In the genomic region with DNA sequence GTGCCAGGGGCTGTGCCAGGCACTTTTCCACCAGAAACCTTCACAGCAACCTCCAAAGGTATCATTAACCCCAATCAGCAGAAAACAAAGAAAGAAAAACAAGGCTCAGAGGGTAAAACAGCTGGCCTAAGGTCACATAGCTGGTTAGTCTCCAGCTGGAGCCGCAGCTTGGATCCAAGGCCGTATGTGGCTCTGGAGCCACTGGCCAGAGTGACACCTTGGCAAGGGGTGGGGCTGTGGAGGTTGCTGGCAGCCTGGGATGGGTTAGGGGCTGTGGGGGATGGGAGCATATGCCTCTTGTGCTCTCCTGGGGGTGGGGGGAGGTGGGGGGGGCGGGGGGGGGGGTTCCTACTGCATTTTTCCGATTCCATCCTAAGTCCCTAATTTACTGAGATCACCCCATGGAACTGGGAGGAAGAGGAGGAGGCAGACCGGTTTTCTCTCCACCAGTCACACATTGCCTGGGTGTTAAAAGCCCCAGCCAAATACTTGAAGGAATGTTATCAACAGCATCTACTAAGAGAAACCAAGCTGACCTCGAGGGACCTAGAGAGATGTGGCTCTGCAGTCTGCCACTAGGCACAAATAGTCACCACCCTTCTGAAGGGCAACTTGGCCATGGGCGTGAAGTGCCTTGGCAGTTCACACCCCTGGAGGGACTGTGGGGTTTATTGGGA, we compare ENCODE assay signal across 26 cellular contexts. TPM values are rescaled to one million over a fixed set of nuclear protein-coding genes. Genes with fewer than 3 reads are reported as not detected.
DNase-seq lines count a peak whose midpoint lies in the region; ATAC-seq, FAIRE-seq and TF ChIP-seq lines count a peak whose summit lies in the region.
"Had no signal": no experiment of that assay in that cellular context is flagged by ENCODE, and none has a peak within 500 bp of the region (broad histone marks: within the 10 kb centered on the region; RNA-seq: fewer than 3 reads in every experiment).

No MANE protein-coding gene starts in this region.

- in situ Hi-C loops in K562 (cut with MboI): loop anchor here (25.0 kb wide), 1 partner anchor 272 kb away; no protein-coding TSS in a partner anchor
- in situ Hi-C loops in HepG2 (cut with HindIII; ENCODE audit: extremely low pct_ligation_motif_present, low pct_unique_long_range_greater_than_20kb): no loop called here

- H3K4me1 ChIP-seq in K562 (replicated peaks in 1 of 2; ENCODE audit: control insufficient read depth in 2 of 2, insufficient read depth in 2 of 2, low read length in 2 of 2): peaks cover 0 to 5% of the 10 kb centered on the region in 2 experiments; a peak in 1 of 5 replicates
- H3K4me1 ChIP-seq in HepG2 (ENCODE audit: insufficient read depth, low read length): peaks cover 58% of the 10 kb centered on the region
- H3K4me1 ChIP-seq in testis: no peaks in the 10 kb centered on the region
- H3K4me1 ChIP-seq in psoas muscle: no peaks in the 10 kb centered on the region
- H3K4me1 ChIP-seq: BLaER1, SJSA1 had no signal

- H2AFZ ChIP-seq in K562 (ENCODE audit: low read depth, low read length): no peak overlapping the region
- no peak overlapping the region for H2AFZ ChIP-seq in HepG2 (ENCODE audit: low read length)
- H2AFZ ChIP-seq: GM23338 had no signal

- 43% methylated on average over 4 of the region's 7 CpGs for WGBS in K562 (ENCODE audit: insufficient coverage, low coverage, missing lambda C conversion rate)
- 59% methylated on average over 7 of the region's 7 CpGs for WGBS in HepG2 (ENCODE audit: low lambda C conversion rate)
- 81 to 85% methylated on average over 3 to 7 of the region's 7 CpGs for WGBS in testis, 2 donors
- 53 to 61% (median 55%) methylated on average over 6 to 7 of the region's 7 CpGs for WGBS in psoas muscle, 3 donors

- no peaks in the 10 kb centered on the region for H3K27me3 ChIP-seq in H7 (ENCODE audit: control insufficient read depth, insufficient read depth, low read length)
- peaks cover 5 to 45% of the 10 kb centered on the region in 2 experiments; a peak in 4 of 5 replicates for H3K27me3 ChIP-seq in K562 (ENCODE audit: control insufficient read depth in 2 of 2, insufficient read depth in 2 of 2, low read length in 2 of 2)
- no peaks in the 10 kb centered on the region for H3K27me3 ChIP-seq in HepG2 (ENCODE audit: control insufficient read depth in 1 of 2, insufficient read depth in 2 of 2, low read length in 2 of 2)
- H3K27me3 ChIP-seq in testis: no peaks in the 10 kb centered on the region
- peaks cover 0 to 2% (median 0%) of the 10 kb centered on the region in 3 donors for H3K27me3 ChIP-seq in psoas muscle (ENCODE audit: insufficient read depth in 3 of 3, low read length in 2 of 3)
- H3K27me3 ChIP-seq: BLaER1, MG63, SJSA1 had no signal

- CTCF ChIA-PET in K562 (lab: Yijun Ruan, JAX; ENCODE audit: low intra/inter-chr PET ratio): no interaction called here
- CTCF ChIA-PET in HepG2 (lab: Yijun Ruan, JAX; ENCODE audit: low intra/inter-chr PET ratio, low total read pairs): no interaction called here

- H3K9me3 ChIP-seq in K562 (replicated peaks; ENCODE audit: control insufficient read depth, insufficient read depth, low read depth, low read length) (no peaks in the 10 kb centered on the region), HepG2 (ENCODE audit: low read length) (peaks cover 4% of the 10 kb centered on the region), testis (no peaks in the 10 kb centered on the region), psoas muscle (no peaks in the 10 kb centered on the region)
- H3K9me3 ChIP-seq: MG63, SJSA1 had no signal

- H3K27ac ChIP-seq in K562 (ENCODE audit: extremely low read depth, low read depth, low read length) (no peak overlapping the region), HepG2 (ENCODE audit: extremely low read length, insufficient read depth, low read length) (peak overlapping the region; percentile 25), testis (no peak overlapping the region), psoas muscle (no peak overlapping the region)
- H3K27ac ChIP-seq: BLaER1, SJSA1 had no signal

- DNase-seq in H7 (peak; percentile 42), K562 (ENCODE audit: extremely low read depth in 1 of 4, low spot score in 3 of 4) (no peak), HepG2 (ENCODE audit: low spot score) (no peak), testis (peak; percentile 4), psoas muscle (no peak)
- DNase-seq in activated naive CD4-positive, alpha-beta T cell treated with Interleukin-2 at 50 U/mL for 16 hours: no peak
- DNase-seq: CD4-positive, alpha-beta T cell; COR-L47; DMS 273 treated with DMSO at 0.1 percent for 48 hours; DND-41; MG63; NCI-H1417 treated with DMSO at 0.1 percent for 48 hours; NCI-H187; NCI-H2107; NCI-H446 treated with DMSO at 0.1 percent for 48 hours; NCI-H526 treated with DMSO at 0.1 percent for 48 hours; OCI-M1 had no signal

- TF ChIP-seq CTCF in K562 (IDR thresholded peaks at IDR 0.05 in 2 of 3, conservative IDR thresholded peaks at IDR 0.05 in 1 of 3; ENCODE audit: insufficient read depth in 2 of 3, low read depth in 1 of 3, low read length in 3 of 3) (no peak), HepG2 (CRISPR knock-in tag; IDR thresholded peaks at IDR 0.05) (no peak), testis (IDR thresholded peaks at IDR 0.05) (no peak), psoas muscle (IDR thresholded peaks at IDR 0.05) (no peak)

- no peak for TF ChIP-seq POLR2A in K562 (conservative IDR thresholded peaks at IDR 0.05)
- no peak for TF ChIP-seq POLR2A in HepG2 (IDR thresholded peaks at IDR 0.05; ENCODE audit: insufficient read depth in 1 of 2, low read depth in 2 of 2, low read length in 2 of 2)
- no peak for TF ChIP-seq POLR2A in testis (IDR thresholded peaks at IDR 0.05)

- H3K79me2 ChIP-seq in K562 (ENCODE audit: control insufficient read depth, insufficient read depth, low read length) (no peaks in the 10 kb centered on the region), HepG2 (ENCODE audit: insufficient read depth, low read length) (no peaks in the 10 kb centered on the region)

- H3K9me1 ChIP-seq in K562 (ENCODE audit: control insufficient read depth, insufficient read depth, low read length): no peaks in the 10 kb centered on the region

- no peaks in the 10 kb centered on the region for H3K36me3 ChIP-seq in H7 (replicated peaks; ENCODE audit: control insufficient read depth, insufficient read depth, low read length)
- H3K36me3 ChIP-seq in K562 (ENCODE audit: control insufficient read depth, insufficient read depth, low read length): no peaks in the 10 kb centered on the region
- H3K36me3 ChIP-seq in HepG2 (replicated peaks in 1 of 2; ENCODE audit: control insufficient read depth in 1 of 2, insufficient read depth in 2 of 2, low read length in 2 of 2): peaks cover 1 to 17% of the 10 kb centered on the region in 2 experiments; a peak in 4 of 5 replicates
- no peaks in the 10 kb centered on the region for H3K36me3 ChIP-seq in testis (ENCODE audit: low read depth, missing control alignments)
- H3K36me3 ChIP-seq in psoas muscle (ENCODE audit: insufficient read depth in 1 of 2, low read depth in 1 of 2): no peaks in the 10 kb centered on the region
- H3K36me3 ChIP-seq: BLaER1, MG63, SJSA1 had no signal

- intact Hi-C loops in K562 (cut with micrococcal nuclease) (no loop called here), HepG2 (cut with micrococcal nuclease; ENCODE audit: unreplicated experiment) (no loop called here), testis (cut with DNase I; ENCODE audit: low total_unique reads) (no loop called here), psoas muscle (cut with DNase I) (no loop called here)

- H4K20me1 ChIP-seq in K562 (replicated peaks; ENCODE audit: control insufficient read depth, insufficient read depth, low read length): no peaks in the 10 kb centered on the region; the same call in 1 of the 2 replicates
- no peaks in the 10 kb centered on the region for H4K20me1 ChIP-seq in HepG2 (ENCODE audit: insufficient read depth, low read length)
- H4K20me1 ChIP-seq: BLaER1 had no signal

- H3K9ac ChIP-seq in K562 (ENCODE audit: insufficient read depth in 1 of 2, low read depth in 2 of 2, low read length in 2 of 2) (no peak overlapping the region), HepG2 (ENCODE audit: insufficient read depth, low read depth, low read length) (no peak overlapping the region)
- H3K9ac ChIP-seq: BLaER1 had no signal

- POLR2A ChIA-PET in K562 (lab: Yijun Ruan, JAX) (interaction anchor here (0.7 to 0.8 kb wide), 3 partner anchors 19 to 355 kb away, joined by 3 read pairs; no protein-coding TSS in a partner anchor), HepG2 (lab: Yijun Ruan, JAX) (interaction anchor here (1.3 to 1.5 kb wide), 2 partner anchors 9 to 22 kb away, joined by 3 to 18 read pairs; partner anchors contain the start of gene HAAO)

- H3K4me2 ChIP-seq in K562 (ENCODE audit: insufficient read depth, low read length) (no peak overlapping the region), HepG2 (ENCODE audit: low read depth, low read length) (no peak overlapping the region)
- H3K4me2 ChIP-seq: BLaER1, GM23338 had no signal

- no peak for FAIRE-seq in K562 (lab: Jason Lieb, UNC)
- FAIRE-seq in HepG2 (lab: Jason Lieb, UNC): no peak
- FAIRE-seq: G401.6, GM12892, RCC 7860 had no signal

- H3K4me3 ChIP-seq in H7 (ENCODE audit: insufficient read depth, low read depth, low read length) (no peak overlapping the region), K562 (no peak overlapping the region), HepG2 (replicated peaks in 1 of 3; ENCODE audit: insufficient read depth in 1 of 3, low read depth in 2 of 3, low read length in 3 of 3) (no peak overlapping the region), testis (no peak overlapping the region), psoas muscle (no peak overlapping the region)
- H3K4me3 ChIP-seq: BLaER1, GM23338, MG63, SJSA1 had no signal

- ATAC-seq in K562 (no peak), HepG2 (peak; percentile 19; the same call in 2 of the 3 replicates), psoas muscle (no peak), HG03521 (IDR thresholded peaks at IDR 0.05; ENCODE audit: unreplicated experiment) (no peak)
- ATAC-seq: GM23338, HCT116 had no signal

- no peak for TF ChIP-seq EP300 in K562 (IDR thresholded peaks at IDR 0.05; ENCODE audit: low read length)
- no peak for TF ChIP-seq EP300 in HepG2 (IDR thresholded peaks at IDR 0.05; ENCODE audit: low read depth in 2 of 2, low read length in 2 of 2)
- TF ChIP-seq EP300 in HepG2 (CRISPR knock-in tag; IDR thresholded peaks at IDR 0.05; ENCODE audit: borderline replicate concordance): no peak

- BruUV-seq in K562 (replicated peaks; lab: Mats Ljungman, UMichigan) (no TSS peak), HepG2 (replicated peaks; lab: Mats Ljungman, UMichigan) (no TSS peak)

- no peak for TF ChIP-seq RAD21 in K562 (CRISPR knock-in tag; conservative IDR thresholded peaks at IDR 0.05 in 1 of 2, IDR thresholded peaks at IDR 0.05 in 1 of 2)
- no peak for TF ChIP-seq RAD21 in HepG2 (CRISPR knock-in tag; IDR thresholded peaks at IDR 0.05)

RNA-seq across cellular contexts. Expression of gene HAAO, which starts 8.0 kb away (rescaled TPM):
- total RNA-seq in H7 (2014; rRNA removed; shearing (Covaris generic)): 5.9 and 6.5 TPM in 2 replicates
- not detected in 2 replicates for total RNA-seq in K562 (2011; cell fraction: chromatin; rRNA removed; ENCODE audit: low replicate concordance)
- total RNA-seq in K562 (2011; cell fraction: nucleolus; rRNA removed): not detected in 2 replicates
- not detected in 2 replicates for total RNA-seq in K562 (2011; cell fraction: nucleoplasm; rRNA removed)
- not detected in 2 replicates for total RNA-seq in K562 (2014; rRNA removed)
- not detected in 2 replicates for total RNA-seq in K562 (2014; rRNA removed; fragmentation: Illumina TruSeq; extraction: Trizol)
- not detected in 2 replicates for total RNA-seq in K562 (2015; rRNA removed; fragmentation: Illumina TruSeq; extraction: Trizol)
- total RNA-seq in K562 (2021): not detected in 2 replicates
- polyA plus RNA-seq in K562 (2011; rRNA removed): not detected in 2 replicates
- polyA plus RNA-seq in K562 (2011; cell fraction: cytosol; rRNA removed): not detected in 2 replicates
- polyA plus RNA-seq in K562 (2011; cell fraction: nucleus; rRNA removed): not detected in 2 replicates
- polyA plus RNA-seq in K562 (2012): not detected in 2 replicates
- polyA plus RNA-seq in K562 (2014; fragmentation: Illumina TruSeq; extraction: Trizol): not detected in 2 replicates
- not detected for polyA plus RNA-seq in K562 (2014; fragmentation: Nextera tagmentation; extraction: Ambion mirVana)
- not detected in 2 replicates for polyA plus RNA-seq in K562 (2014; rRNA removed)
- not detected in 2 replicates for polyA minus RNA-seq in K562 (2011; rRNA and poly(A)+ RNA removed)
- polyA minus RNA-seq in K562 (2011; cell fraction: cytosol; rRNA and poly(A)+ RNA removed): not detected in 2 replicates
- not detected in 2 replicates for polyA minus RNA-seq in K562 (2011; cell fraction: nucleus; rRNA and poly(A)+ RNA removed)
- 34.1 and 42.7 TPM in 2 replicates for total RNA-seq in HepG2 (2016; rRNA removed; fragmentation: Illumina TruSeq; extraction: Trizol)
- 15.3 and 15.6 TPM in 2 replicates for total RNA-seq in HepG2 (2016; cell fraction: cytosol; rRNA removed; fragmentation: Illumina TruSeq; extraction: Trizol; ENCODE audit: low read depth)
- 29.0 and 39.0 TPM in 2 replicates for total RNA-seq in HepG2 (2016; cell fraction: insoluble cytoplasmic fraction; rRNA removed; fragmentation: Illumina TruSeq; extraction: Trizol)
- total RNA-seq in HepG2 (2016; cell fraction: membrane; rRNA removed; fragmentation: Illumina TruSeq; extraction: Trizol): 16.2 and 18.8 TPM in 2 replicates
- 32.7 and 34.7 TPM in 2 replicates for total RNA-seq in HepG2 (2016; cell fraction: nucleus; rRNA removed; fragmentation: Illumina TruSeq; extraction: Trizol)
- 35.2 and 36.1 TPM in 2 replicates for polyA plus RNA-seq in HepG2 (2011; rRNA removed)
- 21.6 and 34.6 TPM in 2 replicates for polyA plus RNA-seq in HepG2 (2011; cell fraction: cytosol; rRNA removed)
- polyA plus RNA-seq in HepG2 (2011; cell fraction: nucleus; rRNA removed): 105 and 120 TPM in 2 replicates
- 24.0 and 29.7 TPM in 2 replicates for polyA plus RNA-seq in HepG2 (2012)
- polyA plus RNA-seq in HepG2 (2016; cell fraction: cytosol; fragmentation: Illumina TruSeq; extraction: Trizol; ENCODE audit: low read depth): 20.5 and 22.5 TPM in 2 replicates
- polyA plus RNA-seq in HepG2 (2016; cell fraction: insoluble cytoplasmic fraction; fragmentation: Illumina TruSeq; extraction: Trizol; ENCODE audit: low read depth): 34.1 and 36.9 TPM in 2 replicates
- polyA plus RNA-seq in HepG2 (2016; cell fraction: membrane; fragmentation: Illumina TruSeq; extraction: Trizol; ENCODE audit: low read depth): 23.2 and 26.6 TPM in 2 replicates
- 70.0 and 73.3 TPM in 2 replicates for polyA plus RNA-seq in HepG2 (2016; cell fraction: nucleus; fragmentation: Illumina TruSeq; extraction: Trizol; ENCODE audit: insufficient read depth, low read depth)
- 0.28 and 57.0 TPM in 2 replicates for polyA minus RNA-seq in HepG2 (2011; rRNA and poly(A)+ RNA removed; ENCODE audit: low replicate concordance)
- polyA minus RNA-seq in HepG2 (2011; cell fraction: cytosol; rRNA and poly(A)+ RNA removed): 15.6 and 18.8 TPM in 2 replicates
- polyA minus RNA-seq in HepG2 (2011; cell fraction: nucleus; rRNA and poly(A)+ RNA removed): 34.4 and 36.6 TPM in 2 replicates
- total RNA-seq in testis: 1 to 10 TPM; 3.2 to 5.3 TPM
- polyA plus RNA-seq in testis (ENCODE audit: insufficient read depth, low read depth, low replicate concordance): 6.0 TPM
- 1 to 10 TPM in 3 of 4 donors, under 1 TPM in 1; 0.78 to 4.9 (median 1.9) TPM for total RNA-seq in psoas muscle
- under 1 TPM; 0.78 to 0.93 (median 0.80) TPM for polyA plus RNA-seq in psoas muscle
- total RNA-seq: CD4-positive, alpha-beta T cell; LHCN-M2; SJSA1 had no signal

RNA-seq across cellular contexts. Expression of gene OXER1, which starts 20.4 kb away (rescaled TPM):
- total RNA-seq in H7 (2014; rRNA removed; shearing (Covaris generic)): 0.69 and 2.4 TPM in 2 replicates
- total RNA-seq in K562 (2011; cell fraction: chromatin; rRNA removed; ENCODE audit: low replicate concordance): not detected in 2 replicates
- not detected in 2 replicates for total RNA-seq in K562 (2011; cell fraction: nucleolus; rRNA removed)
- not detected in 2 replicates for total RNA-seq in K562 (2011; cell fraction: nucleoplasm; rRNA removed)
- total RNA-seq in K562 (2014; rRNA removed): not detected in 2 replicates
- not detected in 2 replicates for total RNA-seq in K562 (2014; rRNA removed; fragmentation: Illumina TruSeq; extraction: Trizol)
- not detected in 2 replicates for total RNA-seq in K562 (2015; rRNA removed; fragmentation: Illumina TruSeq; extraction: Trizol)
- total RNA-seq in K562 (2021): not detected in 2 replicates
- not detected in 2 replicates for polyA plus RNA-seq in K562 (2011; rRNA removed)
- polyA plus RNA-seq in K562 (2011; cell fraction: cytosol; rRNA removed): not detected in 2 replicates
- not detected in 2 replicates for polyA plus RNA-seq in K562 (2011; cell fraction: nucleus; rRNA removed)
- polyA plus RNA-seq in K562 (2012): not detected in 2 replicates
- not detected in 2 replicates for polyA plus RNA-seq in K562 (2014; fragmentation: Illumina TruSeq; extraction: Trizol)
- polyA plus RNA-seq in K562 (2014; fragmentation: Nextera tagmentation; extraction: Ambion mirVana): not detected
- not detected in 2 replicates for polyA plus RNA-seq in K562 (2014; rRNA removed)
- polyA minus RNA-seq in K562 (2011; rRNA and poly(A)+ RNA removed): not detected in 2 replicates
- not detected in 2 replicates for polyA minus RNA-seq in K562 (2011; cell fraction: cytosol; rRNA and poly(A)+ RNA removed)
- not detected in 2 replicates for polyA minus RNA-seq in K562 (2011; cell fraction: nucleus; rRNA and poly(A)+ RNA removed)
- total RNA-seq in HepG2 (2016; rRNA removed; fragmentation: Illumina TruSeq; extraction: Trizol): 6.5 and 8.0 TPM in 2 replicates
- 0.40 and 0.97 TPM in 2 replicates for total RNA-seq in HepG2 (2016; cell fraction: cytosol; rRNA removed; fragmentation: Illumina TruSeq; extraction: Trizol; ENCODE audit: low read depth)
- 5.2 and 7.1 TPM in 2 replicates for total RNA-seq in HepG2 (2016; cell fraction: insoluble cytoplasmic fraction; rRNA removed; fragmentation: Illumina TruSeq; extraction: Trizol)
- 2.6 TPM in 2 replicates for total RNA-seq in HepG2 (2016; cell fraction: membrane; rRNA removed; fragmentation: Illumina TruSeq; extraction: Trizol)
- total RNA-seq in HepG2 (2016; cell fraction: nucleus; rRNA removed; fragmentation: Illumina TruSeq; extraction: Trizol): 6.6 and 6.8 TPM in 2 replicates
- 9.0 and 11.3 TPM in 2 replicates for polyA plus RNA-seq in HepG2 (2011; rRNA removed)
- 4.6 and 5.3 TPM in 2 replicates for polyA plus RNA-seq in HepG2 (2011; cell fraction: cytosol; rRNA removed)
- 50.2 and 58.5 TPM in 2 replicates for polyA plus RNA-seq in HepG2 (2011; cell fraction: nucleus; rRNA removed)
- 7.4 and 10.0 TPM in 2 replicates for polyA plus RNA-seq in HepG2 (2012)
- polyA plus RNA-seq in HepG2 (2016; cell fraction: cytosol; fragmentation: Illumina TruSeq; extraction: Trizol; ENCODE audit: low read depth): 0.54 and 0.68 TPM in 2 replicates
- polyA plus RNA-seq in HepG2 (2016; cell fraction: insoluble cytoplasmic fraction; fragmentation: Illumina TruSeq; extraction: Trizol; ENCODE audit: low read depth): 6.9 and 8.9 TPM in 2 replicates
- 1.8 and 2.0 TPM in 2 replicates for polyA plus RNA-seq in HepG2 (2016; cell fraction: membrane; fragmentation: Illumina TruSeq; extraction: Trizol; ENCODE audit: low read depth)
- polyA plus RNA-seq in HepG2 (2016; cell fraction: nucleus; fragmentation: Illumina TruSeq; extraction: Trizol; ENCODE audit: insufficient read depth, low read depth): 29.7 and 30.8 TPM in 2 replicates
- polyA minus RNA-seq in HepG2 (2011; rRNA and poly(A)+ RNA removed; ENCODE audit: low replicate concordance): 18.1 TPM in 1 of 2 replicates, not detected in the other
- polyA minus RNA-seq in HepG2 (2011; cell fraction: cytosol; rRNA and poly(A)+ RNA removed): 4.5 and 5.7 TPM in 2 replicates
- 7.3 and 8.8 TPM in 2 replicates for polyA minus RNA-seq in HepG2 (2011; cell fraction: nucleus; rRNA and poly(A)+ RNA removed)
- total RNA-seq in testis: 1 to 10 TPM; 1.3 to 2.0 TPM
- 1.3 TPM for polyA plus RNA-seq in testis (ENCODE audit: insufficient read depth, low read depth, low replicate concordance)
- total RNA-seq in psoas muscle: 1 to 10 TPM in 1 of 4 donors, under 1 TPM in 3; 0.19 to 1.2 (median 0.26) TPM
- polyA plus RNA-seq in psoas muscle: under 1 TPM; 0.04 to 0.35 (median 0.16) TPM
- total RNA-seq: CD4-positive, alpha-beta T cell; SJSA1 had no signal

Comparison
In these comparisons a context has a peak if more than half of its experiments do, and no peak if none do; other contexts are left out.
1. DNase-seq: peak in H7 (single experiment) and testis (single experiment); none in K562 (0 of 4), HepG2 (single experiment), activated naive CD4-positive, alpha-beta T cell treated with Interleukin-2 at 50 U/mL for 16 hours (single experiment) and psoas muscle (0 of 2).